In genomic region chr1:80909175-80909784, GRCh38 we compare ENCODE assay signal across 30 cellular contexts.
"Had no signal": no experiment of that assay in that cellular context is flagged by ENCODE, and none has a peak within 500 bp of the region (broad histone marks: within the 10 kb centered on the region; RNA-seq: fewer than 3 reads in every experiment).

No MANE protein-coding gene starts in this region.

- ATAC-seq: naive thymus-derived CD8-positive, alpha-beta T cell; natural killer cell treated with Interleukin-12 subunit alpha and Interleukin-12 subunit beta and Interleukin-15 and Interleukin-18, amount 100 ng/mL, for 72 hours; psoas muscle; right cardiac atrium; stimulated activated effector memory CD8-positive, alpha-beta T cell treated with anti-CD3 and anti-CD28 coated beads, Interleukin-12 subunit alpha, Interleukin-12 subunit beta, amount 100 ng/mL, for 72 hours; stimulated activated naive B cell treated with anti-CD40 and anti-IgM and Interleukin-4, amounts not matched to agents 10 μg/mL and 1 μg/mL and 100 μg/mL, for 72 hours had no signal

- H3K4me1 ChIP-seq: parathyroid adenoma, psoas muscle, right lobe of liver, sigmoid colon, stomach, thyroid gland, tibial nerve, upper lobe of left lung, vagina had no signal

- H3K9ac ChIP-seq: parathyroid adenoma had no signal

- H3K9me3 ChIP-seq: neutrophil, psoas muscle, right lobe of liver, sigmoid colon, stomach, thoracic aorta, thyroid gland, tibial nerve, upper lobe of left lung, vagina had no signal

- H3K4me3 ChIP-seq: psoas muscle, right lobe of liver, sigmoid colon, stomach, thoracic aorta, thyroid gland, tibial nerve, upper lobe of left lung, vagina had no signal

- H3K36me3 ChIP-seq: neutrophil, right lobe of liver, sigmoid colon, stomach, thoracic aorta, thyroid gland, tibial nerve, upper lobe of left lung, vagina had no signal

- H3K27ac ChIP-seq: neutrophil, parathyroid adenoma, psoas muscle, right lobe of liver, sigmoid colon, stomach, thoracic aorta, thyroid gland, tibial nerve, upper lobe of left lung, vagina had no signal

- H2AFZ ChIP-seq: parathyroid adenoma had no signal

- DNase-seq: naive B cell; naive thymus-derived CD8-positive, alpha-beta T cell; nucleus accumbens; posterior cingulate gyrus; psoas muscle; right cardiac atrium; right lobe of liver; sigmoid colon; small intestine; stimulated activated CD4-positive, alpha-beta T cell treated with anti-CD3 and anti-CD28 coated beads, Interleukin-15, amount 100 ng/mL, for 24 hours; stimulated activated CD4-positive, alpha-beta T cell treated with anti-CD3 and anti-CD28 coated beads, Interleukin-2, amount 100 ng/mL, for 24 hours; stimulated activated CD4-positive, alpha-beta T cell treated with anti-CD3 and anti-CD28 coated beads, Interleukin-2, amount 100 ng/mL, for 48 hours; stimulated activated CD4-positive, alpha-beta T cell treated with anti-CD3 and anti-CD28 coated beads, Interleukin-4, amount 100 ng/mL, for 24 hours; stimulated activated naive B cell treated with anti-CD40 and anti-IgM and Interleukin-4, amounts not matched to agents 10 μg/mL and 1 μg/mL and 100 μg/mL, for 72 hours; stimulated activated naive CD4-positive, alpha-beta T cell treated with Interleukin-2 at 50 U/mL for 16 hours; stomach; thyroid gland; trophoblast cell; upper lobe of left lung had no signal

- H3K9me3 Mint-ChIP-seq: neural crest cell; stimulated activated naive B cell treated with anti-CD40 and anti-IgM and Interleukin-4, amounts not matched to agents 10 μg/mL and 1 μg/mL and 100 μg/mL, for 72 hours had no signal

- H3K4me3 Mint-ChIP-seq: naive B cell; naive thymus-derived CD8-positive, alpha-beta T cell; natural killer cell treated with Interleukin-12 subunit alpha and Interleukin-12 subunit beta and Interleukin-15 and Interleukin-18, amount 100 ng/mL, for 72 hours; neural crest cell; stimulated activated effector memory CD8-positive, alpha-beta T cell treated with anti-CD3 and anti-CD28 coated beads, Interleukin-12 subunit alpha, Interleukin-12 subunit beta, amount 100 ng/mL, for 72 hours; stimulated activated naive B cell treated with anti-CD40 and anti-IgM and Interleukin-4, amounts not matched to agents 10 μg/mL and 1 μg/mL and 100 μg/mL, for 72 hours; stimulated activated naive CD8-positive, alpha-beta T cell treated with anti-CD3 and anti-CD28 coated beads, Interleukin-15, Interleukin-2, amounts not matched to agents 100 ng/mL and 50 ng/mL, for 24 hours had no signal

- H3K79me2 ChIP-seq: parathyroid adenoma had no signal

- H3K4me1 Mint-ChIP-seq: naive B cell; naive thymus-derived CD8-positive, alpha-beta T cell; stimulated activated effector memory CD8-positive, alpha-beta T cell treated with anti-CD3 and anti-CD28 coated beads, Interleukin-12 subunit alpha, Interleukin-12 subunit beta, amount 100 ng/mL, for 72 hours; stimulated activated naive B cell treated with anti-CD40 and anti-IgM and Interleukin-4, amounts not matched to agents 10 μg/mL and 1 μg/mL and 100 μg/mL, for 72 hours had no signal

- H3K27ac Mint-ChIP-seq: natural killer cell treated with Interleukin-12 subunit alpha and Interleukin-12 subunit beta and Interleukin-15 and Interleukin-18, amount 100 ng/mL, for 72 hours; progenitor cell of endocrine pancreas; stimulated activated effector memory CD8-positive, alpha-beta T cell treated with anti-CD3 and anti-CD28 coated beads, Interleukin-12 subunit alpha, Interleukin-12 subunit beta, amount 100 ng/mL, for 72 hours; stimulated activated naive B cell treated with anti-CD40 and anti-IgM and Interleukin-4, amounts not matched to agents 10 μg/mL and 1 μg/mL and 100 μg/mL, for 72 hours; stimulated activated naive CD8-positive, alpha-beta T cell treated with anti-CD3 and anti-CD28 coated beads, Interleukin-15, Interleukin-2, amounts not matched to agents 100 ng/mL and 50 ng/mL, for 24 hours had no signal

- H3K27me3 Mint-ChIP-seq: naive B cell; naive thymus-derived CD8-positive, alpha-beta T cell; natural killer cell treated with Interleukin-12 subunit alpha and Interleukin-12 subunit beta and Interleukin-15 and Interleukin-18, amount 100 ng/mL, for 72 hours; progenitor cell of endocrine pancreas; stimulated activated naive B cell treated with anti-CD40 and anti-IgM and Interleukin-4, amounts not matched to agents 10 μg/mL and 1 μg/mL and 100 μg/mL, for 72 hours; stimulated activated naive CD8-positive, alpha-beta T cell treated with anti-CD3 and anti-CD28 coated beads, Interleukin-15, Interleukin-2, amounts not matched to agents 100 ng/mL and 50 ng/mL, for 24 hours had no signal

- H3K27me3 ChIP-seq: neutrophil, right lobe of liver, sigmoid colon, stomach, thyroid gland, tibial nerve, upper lobe of left lung, vagina had no signal

- H3K36me3 Mint-ChIP-seq: naive B cell; naive thymus-derived CD8-positive, alpha-beta T cell; stimulated activated effector memory CD8-positive, alpha-beta T cell treated with anti-CD3 and anti-CD28 coated beads, Interleukin-12 subunit alpha, Interleukin-12 subunit beta, amount 100 ng/mL, for 72 hours; stimulated activated naive B cell treated with anti-CD40 and anti-IgM and Interleukin-4, amounts not matched to agents 10 μg/mL and 1 μg/mL and 100 μg/mL, for 72 hours had no signal

- FAIRE-seq: small intestine, urothelium cell line had no signal
